Comparison of ENCODE assay signal across 8 cellular contexts in the genomic region with DNA sequence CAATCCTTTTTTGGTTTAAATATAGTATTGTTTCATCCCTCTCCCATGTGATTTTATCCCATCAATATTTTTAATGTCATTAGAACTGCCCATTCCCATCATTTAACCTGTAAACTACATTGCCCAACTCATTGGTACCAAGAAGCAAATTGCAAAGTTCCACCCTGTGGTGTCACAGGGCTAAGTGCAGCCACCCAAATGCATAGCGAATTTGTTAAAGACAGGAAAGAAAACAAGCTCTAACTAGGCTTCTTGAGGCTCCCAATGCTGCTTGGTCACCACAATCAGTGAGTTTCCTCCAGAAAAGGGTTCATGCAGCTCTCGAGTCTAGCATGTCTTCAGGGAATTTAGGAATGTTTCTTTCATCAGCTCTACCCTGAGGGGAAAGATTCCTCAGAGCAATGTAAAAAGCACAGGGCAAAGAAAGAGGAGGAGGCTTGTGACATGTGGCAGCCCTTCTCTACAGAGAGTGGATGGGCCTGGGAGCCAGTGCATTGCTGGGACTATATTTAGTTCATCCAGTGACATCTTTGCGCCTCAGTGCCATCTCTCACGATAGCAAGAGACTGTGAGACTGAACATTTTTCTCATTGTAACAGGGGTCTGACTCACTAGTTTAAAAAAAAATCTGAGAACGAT. TPM values are rescaled to one million over a fixed set of nuclear protein-coding genes. Genes with fewer than 3 reads are reported as not detected.
A peak's percentile ranks its signal among the peaks of the same experiment; 100 is the strongest.
DNase-seq lines count a peak whose midpoint lies in the region; ATAC-seq and TF ChIP-seq lines count a peak whose summit lies in the region.

No MANE protein-coding gene starts in this region.

- no peaks in the 10 kb centered on the region for H3K36me3 Mint-ChIP-seq in activated naive CD8-positive, alpha-beta T cell treated with anti-CD3 and anti-CD28 coated beads, Interleukin-2, amount 10 ng/mL, durations not matched to agents 7 days and 5 days
- H3K36me3 Mint-ChIP-seq in neural progenitor cell: no peaks in the 10 kb centered on the region
- no peaks in the 10 kb centered on the region for H3K36me3 Mint-ChIP-seq in CD14-positive monocyte

- H3K27ac Mint-ChIP-seq in activated naive CD8-positive, alpha-beta T cell treated with anti-CD3 and anti-CD28 coated beads, Interleukin-2, amount 10 ng/mL, durations not matched to agents 7 days and 5 days: peak overlapping the region; percentile 47
- no peak overlapping the region for H3K27ac Mint-ChIP-seq in neural progenitor cell
- peak overlapping the region in 1 of 7 donors; percentile 10 for H3K27ac Mint-ChIP-seq in CD14-positive monocyte

- peak overlapping the region; percentile 75 for H2AFZ ChIP-seq in neural progenitor cell (replicated peaks)

- no peaks in the 10 kb centered on the region for H3F3A ChIP-seq in neural progenitor cell (ENCODE audit: low read depth)

- H3K9ac ChIP-seq in neural progenitor cell: no peak overlapping the region

- H3K27ac ChIP-seq in neural progenitor cell: no peak overlapping the region

- H3K4me3 Mint-ChIP-seq in activated naive CD8-positive, alpha-beta T cell treated with anti-CD3 and anti-CD28 coated beads, Interleukin-2, amount 10 ng/mL, durations not matched to agents 7 days and 5 days: peak overlapping the region; percentile 34
- H3K4me3 Mint-ChIP-seq in neural progenitor cell (no peak overlapping the region), CD14-positive monocyte (no peak overlapping the region)

- no peaks in the 10 kb centered on the region for H3K79me2 ChIP-seq in neural progenitor cell (ENCODE audit: low read depth)

- H3K4me2 ChIP-seq in neural progenitor cell: no peak overlapping the region

- no peaks in the 10 kb centered on the region for H3K27me3 Mint-ChIP-seq in activated naive CD8-positive, alpha-beta T cell treated with anti-CD3 and anti-CD28 coated beads, Interleukin-2, amount 10 ng/mL, durations not matched to agents 7 days and 5 days
- H3K27me3 Mint-ChIP-seq in neural progenitor cell (ENCODE audit: insufficient read depth, low read depth) (peaks cover 4% of the 10 kb centered on the region), CD14-positive monocyte (ENCODE audit: low read depth in 3 of 3) (peaks cover 0 to 1% (median 0%) of the 10 kb centered on the region in 3 donors)

- POLR2A ChIA-PET in activated naive CD8-positive, alpha-beta T cell treated with anti-CD3 and anti-CD28 coated beads, Interleukin-2, amount 10 ng/mL, durations not matched to agents 7 days and 5 days (lab: Charles Lee): no interaction called here

- H3K36me3 ChIP-seq in neural progenitor cell: no peaks in the 10 kb centered on the region

- H3K4me3 ChIP-seq in neural progenitor cell: no peak overlapping the region

- no peaks in the 10 kb centered on the region for H3K27me3 ChIP-seq in neural progenitor cell

- ATAC-seq in HG02798 (IDR thresholded peaks at IDR 0.05; ENCODE audit: poor library complexity, unreplicated experiment) (peak; percentile 44), HG03521 (IDR thresholded peaks at IDR 0.05; ENCODE audit: unreplicated experiment) (no peak)
- ATAC-seq in activated naive CD8-positive, alpha-beta T cell treated with anti-CD3 and anti-CD28 coated beads, Interleukin-2, amount 10 ng/mL, durations not matched to agents 7 days and 5 days (ENCODE audit: low read depth): no peak

- no peaks in the 10 kb centered on the region for H4K20me1 ChIP-seq in neural progenitor cell (ENCODE audit: low read depth)

- H3K9me3 ChIP-seq in neural progenitor cell (ENCODE audit: low read depth): no peaks in the 10 kb centered on the region

- no peaks in the 10 kb centered on the region for H3K4me1 ChIP-seq in neural progenitor cell

- TF ChIP-seq CTCF in neural progenitor cell (IDR thresholded peaks at IDR 0.05) (no peak), CD14-positive monocyte (IDR thresholded peaks at IDR 0.05) (no peak)

- peaks cover 14% of the 10 kb centered on the region for H3K4me1 Mint-ChIP-seq in activated naive CD8-positive, alpha-beta T cell treated with anti-CD3 and anti-CD28 coated beads, Interleukin-2, amount 10 ng/mL, durations not matched to agents 7 days and 5 days
- H3K4me1 Mint-ChIP-seq in neural progenitor cell: peaks cover 6% of the 10 kb centered on the region
- H3K4me1 Mint-ChIP-seq in CD14-positive monocyte: peaks cover 8% of the 10 kb centered on the region

- no peaks in the 10 kb centered on the region for H3K9me3 Mint-ChIP-seq in activated naive CD8-positive, alpha-beta T cell treated with anti-CD3 and anti-CD28 coated beads, Interleukin-2, amount 10 ng/mL, durations not matched to agents 7 days and 5 days
- H3K9me3 Mint-ChIP-seq in neural progenitor cell (peaks cover 7% of the 10 kb centered on the region), CD14-positive monocyte (peaks cover 0 to 3% (median 0%) of the 10 kb centered on the region in 7 donors)

- intact Hi-C loops in CD14-positive monocyte (cut with micrococcal nuclease): no loop called here

- peak; percentile 99 for DNase-seq in GM04503 (ENCODE audit: low read depth)
- no peak for DNase-seq in activated naive CD8-positive, alpha-beta T cell treated with anti-CD3 and anti-CD28 coated beads, Interleukin-2, amount 10 ng/mL, durations not matched to agents 7 days and 5 days
- DNase-seq in neural progenitor cell (ENCODE audit: low spot score): no peak
- no peak for DNase-seq in NCI-H226
- DNase-seq in NCI-H1105 treated with DMSO at 0.1 percent for 48 hours (lab: John Stamatoyannopoulos, UW): no peak
- no peak for DNase-seq in CD14-positive monocyte (ENCODE audit: low spot score)

RNA-seq across cellular contexts. Expression of a gene that starts 58.1 kb away (rescaled TPM):
- under 1 TPM in 1 of 2 experiments, not detected in 1; 0.23 TPM for total RNA-seq in activated naive CD8-positive, alpha-beta T cell treated with anti-CD3 and anti-CD28 coated beads, Interleukin-2, amount 10 ng/mL, durations not matched to agents 7 days and 5 days
- total RNA-seq in neural progenitor cell (ENCODE audit: low replicate concordance): 0.19 and 1.2 TPM in 2 replicates
- not detected for polyA plus RNA-seq in CD14-positive monocyte
